8 cellular contexts compared by ENCODE assay signal in the genomic region with DNA sequence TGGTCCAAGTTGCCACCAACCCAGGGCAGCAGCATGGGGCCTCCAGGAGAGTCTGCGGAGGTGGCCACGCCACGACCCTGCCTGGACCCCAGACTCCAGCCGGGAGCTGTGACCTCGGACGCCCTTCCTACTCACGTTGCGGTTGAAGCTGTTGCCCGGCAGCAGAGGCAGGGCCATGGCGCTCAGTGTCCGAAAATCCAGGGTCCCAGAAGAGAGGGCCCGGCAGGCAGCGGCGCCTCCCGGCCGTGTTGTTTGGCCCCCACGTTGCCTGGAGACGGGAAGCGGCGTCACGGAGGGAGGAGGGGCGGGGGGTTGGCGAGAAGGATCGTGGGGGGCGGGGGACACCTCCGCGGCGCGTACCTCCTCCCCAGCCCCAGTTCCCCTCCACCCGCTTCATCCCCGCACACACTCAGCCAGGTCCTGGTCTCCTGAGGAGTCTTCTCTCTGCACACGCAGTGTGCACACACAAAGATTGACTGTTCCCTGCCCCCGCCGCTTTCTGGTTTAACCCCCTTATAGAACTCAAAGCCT. TPM values are rescaled to one million over a fixed set of nuclear protein-coding genes. Genes with fewer than 3 reads are reported as not detected.
DNase-seq lines count a peak whose midpoint lies in the region; ATAC-seq and TF ChIP-seq lines count a peak whose summit lies in the region.

A gene with protein sequence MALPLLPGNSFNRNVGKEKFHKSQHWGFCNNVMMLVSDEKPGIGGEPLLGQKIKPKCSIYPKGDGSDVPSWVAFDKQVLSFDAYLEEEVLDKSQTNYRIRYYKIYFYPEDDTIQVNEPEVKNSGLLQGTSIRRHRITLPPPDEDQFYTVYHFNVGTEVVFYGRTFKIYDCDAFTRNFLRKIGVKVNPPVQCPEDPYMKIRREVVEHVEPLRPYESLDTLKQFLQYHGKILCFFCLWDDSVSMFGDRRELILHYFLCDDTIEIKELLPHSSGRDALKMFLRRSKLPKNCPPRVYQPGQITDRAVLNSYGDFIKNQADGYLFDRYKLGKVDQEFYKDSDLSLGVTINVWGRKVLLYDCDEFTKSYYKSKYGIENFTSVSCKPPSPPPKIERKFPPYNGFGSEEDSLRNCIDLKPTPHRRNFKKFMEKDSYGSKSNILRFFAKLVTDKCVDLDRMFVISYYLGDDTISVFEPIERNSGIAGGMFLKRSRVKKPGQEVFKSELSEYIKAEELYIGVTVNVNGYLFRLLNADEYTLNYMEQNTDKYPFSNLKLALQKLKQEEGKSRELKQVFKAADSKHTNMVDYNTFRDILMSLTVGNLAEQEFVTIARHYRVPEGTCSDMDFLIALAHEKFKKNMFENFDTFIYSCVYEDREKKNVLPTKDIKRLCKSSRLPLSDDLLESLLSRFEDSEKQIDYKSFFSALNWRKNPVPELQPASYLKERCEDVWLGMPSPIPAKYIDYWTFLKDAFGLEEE (minus strand): TSS at position 261 of the 531 bp plus-strand sequence. CDS start 84 bp downstream, at position 177.

- H3K9me2 ChIP-seq in MM.1S (replicated peaks; ENCODE audit: insufficient read depth, low read length): no peaks in the 10 kb centered on the region

- POLR2A ChIA-PET in CD4-positive, alpha-beta T cell (lab: Charles Lee): interaction anchor here (1.7 kb wide), 1 partner anchor 90 kb away, joined by 10 read pairs; no protein-coding TSS in a partner anchor

- ATAC-seq in CD4-positive, alpha-beta T cell (ENCODE audit: poor library complexity): peak; percentile 54
- peak; percentile 65 for ATAC-seq in gastroesophageal sphincter
- ATAC-seq in GM18505 (IDR thresholded peaks at IDR 0.05; ENCODE audit: unreplicated experiment): no peak

- H3K36me3 ChIP-seq in MM.1S (replicated peaks; ENCODE audit: insufficient read depth, low read length) (no peaks in the 10 kb centered on the region), gastroesophageal sphincter (no peaks in the 10 kb centered on the region), ovary (no peaks in the 10 kb centered on the region)

- H3K9me3 ChIP-seq in CD4-positive, alpha-beta T cell (ENCODE audit: control insufficient read depth, low read length): no peaks in the 10 kb centered on the region
- H3K9me3 ChIP-seq in MM.1S (replicated peaks; ENCODE audit: insufficient read depth, low read length) (no peaks in the 10 kb centered on the region), gastroesophageal sphincter (no peaks in the 10 kb centered on the region), ovary (no peaks in the 10 kb centered on the region)

- TF ChIP-seq EP300 in gastroesophageal sphincter (IDR thresholded peaks at IDR 0.05) (no peak), ovary (IDR thresholded peaks at IDR 0.05) (no peak)

- peak within 1 kb of the TSS; percentile 65 for H3K27ac ChIP-seq in CD4-positive, alpha-beta T cell (ENCODE audit: low read depth, low read length)
- H3K27ac ChIP-seq in MM.1S (ENCODE audit: low read length) (peak within 1 kb of the TSS; percentile 68; the same call in 1 of the 2 replicates), gastroesophageal sphincter (peak within 1 kb of the TSS in 3 of 4 donors; percentile 0 to 55 (median 51)), ovary (peak within 1 kb of the TSS in 1 of 2 donors; percentile 17)

- H3K36me3 Mint-ChIP-seq in CD4-positive, alpha-beta T cell (ENCODE audit: low read depth): peaks cover 11% of the 10 kb centered on the region

- peak within 1 kb of the TSS; percentile 63 for H3K4me3 ChIP-seq in MM.1S (ENCODE audit: low read length)
- H3K4me3 ChIP-seq in gastroesophageal sphincter: peak within 1 kb of the TSS; percentile 43 to 59
- peak within 1 kb of the TSS; percentile 45 for H3K4me3 ChIP-seq in ovary

- peak within 1 kb of the TSS; percentile 95 for H3K27ac Mint-ChIP-seq in CD4-positive, alpha-beta T cell

- DNase-seq in CD4-positive, alpha-beta T cell: peak; percentile 27 to 61 (median 48)
- DNase-seq in MM.1S (peak; percentile 7), activated gamma-delta T cell (lab: John Stamatoyannopoulos, UW) (peak; percentile 55), ovary (peak; percentile 57 to 75 (median 63)), ureter (ENCODE audit: low spot score) (peak; percentile 47), NCI-H526 treated with DMSO at 0.1 percent for 48 hours (lab: John Stamatoyannopoulos, UW) (no peak)

- CTCF ChIA-PET in CD4-positive, alpha-beta T cell (lab: Charles Lee): no interaction called here

- TF ChIP-seq CTCF in CD4-positive, alpha-beta T cell (IDR thresholded peaks at IDR 0.05): no peak
- TF ChIP-seq CTCF in MM.1S (IDR thresholded peaks at IDR 0.05; ENCODE audit: low read length): no peak
- TF ChIP-seq CTCF in gastroesophageal sphincter (IDR thresholded peaks at IDR 0.05): no peak
- no peak for TF ChIP-seq CTCF in ovary (IDR thresholded peaks at IDR 0.05)

- no peaks in the 10 kb centered on the region for H4K20me1 ChIP-seq in MM.1S (ENCODE audit: insufficient read depth, low read length)

- H3K9me3 Mint-ChIP-seq in CD4-positive, alpha-beta T cell: no peaks in the 10 kb centered on the region

- no peaks in the 10 kb centered on the region for H3K27me3 Mint-ChIP-seq in CD4-positive, alpha-beta T cell

- H3K9ac ChIP-seq in MM.1S (ENCODE audit: low read length): peak within 1 kb of the TSS; percentile 57; the same call in 1 of the 2 replicates

- 4 to 16% methylated on average over 4 to 6 of the region's 34 CpGs for WGBS in gastroesophageal sphincter (ENCODE audit: low coverage in 1 of 2), 2 donors
- 1 to 13% (median 7%) methylated on average over 14 to 34 of the region's 34 CpGs for WGBS in ovary, 3 donors

- peaks cover 4% of the 10 kb centered on the region; the same call in 1 of the 2 replicates for H3F3A ChIP-seq in MM.1S (ENCODE audit: insufficient read depth, low read length)

- no peaks in the 10 kb centered on the region for H3K79me2 ChIP-seq in MM.1S (ENCODE audit: low read length)

- intact Hi-C loops in CD4-positive, alpha-beta T cell (cut with DNase I, micrococcal nuclease): loop anchor here in 1 of 2 experiments (10.0 kb wide), 1 partner anchor 79 kb away; no protein-coding TSS in a partner anchor
- intact Hi-C loops in ovary (cut with DNase I): no loop called here

- H3K4me3 Mint-ChIP-seq in CD4-positive, alpha-beta T cell: peak within 1 kb of the TSS; percentile 95

- H3K4me1 ChIP-seq in MM.1S (ENCODE audit: low read length) (no peaks in the 10 kb centered on the region), gastroesophageal sphincter (peaks cover 0 to 5% (median 0%) of the 10 kb centered on the region in 3 donors), ovary (ENCODE audit: insufficient read depth) (no peaks in the 10 kb centered on the region)

- H3K4me2 ChIP-seq in MM.1S (ENCODE audit: low read depth, low read length): peak within 1 kb of the TSS; percentile 83

- TF ChIP-seq POLR2A in gastroesophageal sphincter (IDR thresholded peaks at IDR 0.05) (no peak), ovary (IDR thresholded peaks at IDR 0.05) (no peak), GM18505 (IDR thresholded peaks at IDR 0.05; ENCODE audit: borderline replicate concordance, extremely low read depth, insufficient read depth, insufficient read length) (no peak)

- peak within 1 kb of the TSS; percentile 77 for H2AFZ ChIP-seq in MM.1S (ENCODE audit: low read length)

- H3K27me3 ChIP-seq in CD4-positive, alpha-beta T cell (ENCODE audit: control insufficient read depth, insufficient read depth, low read length): no peaks in the 10 kb centered on the region
- no peaks in the 10 kb centered on the region for H3K27me3 ChIP-seq in MM.1S (replicated peaks; ENCODE audit: insufficient read depth, low read length)
- H3K27me3 ChIP-seq in gastroesophageal sphincter: no peaks in the 10 kb centered on the region
- no peaks in the 10 kb centered on the region for H3K27me3 ChIP-seq in ovary

- peaks cover 43% of the 10 kb centered on the region for H3K4me1 Mint-ChIP-seq in CD4-positive, alpha-beta T cell (ENCODE audit: low read depth)

RNA-seq across cellular contexts. Expression of the gene that starts here (rescaled TPM):
- total RNA-seq in CD4-positive, alpha-beta T cell: 1 to 10 TPM; 2.7 to 3.0 TPM
- 10 to 100 TPM in 2 of 4 donors, 1 to 10 TPM in 2; 2.7 to 15.9 (median 8.7) TPM for total RNA-seq in gastroesophageal sphincter
- total RNA-seq in ovary: 10 to 100 TPM in 1 of 7 donors, 1 to 10 TPM in 6; 1.8 to 16.1 (median 2.4) TPM
- polyA plus RNA-seq in ovary: 1 to 10 TPM; 2.3 to 3.1 TPM
- 2.3 TPM for total RNA-seq in ureter
